In the genomic region with DNA sequence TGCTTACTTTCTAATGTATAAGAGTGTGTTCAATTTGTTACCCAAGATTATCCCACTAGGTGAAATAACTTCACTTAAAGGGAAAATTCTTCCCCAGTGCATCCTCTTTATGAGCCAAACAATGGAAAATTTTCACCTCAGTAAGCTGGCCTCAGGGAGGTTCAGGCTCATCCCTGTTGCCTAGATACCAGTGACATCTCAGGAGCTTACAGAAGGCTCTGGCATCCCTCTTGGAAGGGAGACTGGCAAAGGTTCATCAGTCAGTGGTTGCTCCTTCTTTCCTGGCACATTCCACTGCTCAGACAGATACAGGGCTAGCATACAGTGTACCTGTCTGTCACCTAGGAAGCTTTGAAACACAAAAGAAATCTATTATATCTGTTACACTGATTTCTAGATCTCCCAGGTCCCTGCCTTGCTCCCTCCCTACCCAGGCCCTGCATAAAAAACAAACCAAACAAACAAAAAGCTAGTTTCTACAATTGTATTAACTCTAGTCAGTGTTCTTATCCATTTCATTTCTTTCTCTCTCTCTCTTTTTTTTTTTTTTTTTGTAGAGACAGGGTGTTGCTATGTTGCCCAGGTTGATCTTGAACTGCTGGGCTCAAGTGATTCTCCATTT, we compare ENCODE assay signal across 8 cellular contexts. TPM values are rescaled to one million over a fixed set of nuclear protein-coding genes. Genes with fewer than 3 reads are reported as not detected.
DNase-seq lines count a peak whose midpoint lies in the region; ATAC-seq, FAIRE-seq and TF ChIP-seq lines count a peak whose summit lies in the region.

No MANE protein-coding gene starts in this region.

- no peak for TF ChIP-seq EP300 in A549 (IDR thresholded peaks at IDR 0.05)

- H3K4me2 ChIP-seq in A549: peak overlapping the region; percentile 76
- H3K4me2 ChIP-seq in HCT116 (ENCODE audit: low read length): peak overlapping the region; percentile 82

- H3K9me3 ChIP-seq in A549 (no peaks in the 10 kb centered on the region), HCT116 (ENCODE audit: control insufficient read depth in 1 of 2, insufficient read depth in 1 of 2, low read depth in 1 of 2, low read length in 2 of 2) (no peaks in the 10 kb centered on the region), ascending aorta (no peaks in the 10 kb centered on the region)

- peaks cover 19% of the 10 kb centered on the region; the same call in 2 of the 3 replicates for H3K4me1 ChIP-seq in A549
- H3K4me1 ChIP-seq in HCT116 (ENCODE audit: control insufficient read depth in 1 of 2, insufficient read depth in 2 of 2, low read length in 2 of 2): peaks cover 12 to 18% of the 10 kb centered on the region in 2 experiments
- H3K4me1 ChIP-seq in ascending aorta: peaks cover 4 to 19% of the 10 kb centered on the region in 2 donors

- TF ChIP-seq RAD21 in A549 (conservative IDR thresholded peaks at IDR 0.05 in 1 of 2, IDR thresholded peaks at IDR 0.05 in 1 of 2) (no peak), HCT116 (IDR thresholded peaks at IDR 0.05; ENCODE audit: low read depth) (no peak)

- intact Hi-C loops in HCT116 (cut with micrococcal nuclease): no loop called here
- intact Hi-C loops in ascending aorta (cut with DNase I): loop anchor here (5.0 kb wide), 1 partner anchor 202 kb away; a partner anchor contains a TSS

- H3K4me3 ChIP-seq in A549 (peak overlapping the region; percentile 98; the same call in 2 of the 3 replicates), HCT116 (replicated peaks in 1 of 2; ENCODE audit: low read depth in 1 of 2, low read length in 2 of 2) (peak overlapping the region; percentile 85 to 100; a peak in 3 of 4 replicates), ascending aorta (peak overlapping the region; percentile 68 to 87)

- H3K27me3 ChIP-seq in HCT116 (ENCODE audit: insufficient read depth, low read length) (no peaks in the 10 kb centered on the region), ascending aorta (no peaks in the 10 kb centered on the region)

- no peaks in the 10 kb centered on the region for H3K9me2 ChIP-seq in HCT116 (ENCODE audit: insufficient read depth)

- TF ChIP-seq CTCF in A549 (IDR thresholded peaks at IDR 0.05) (no peak), HCT116 (IDR thresholded peaks at IDR 0.05 in 2 of 3, conservative IDR thresholded peaks at IDR 0.05 in 1 of 3; ENCODE audit: borderline replicate concordance in 1 of 3, insufficient read depth in 1 of 3, low read depth in 2 of 3, low read length in 2 of 3) (no peak), ascending aorta (IDR thresholded peaks at IDR 0.05) (no peak)

- H4K20me1 ChIP-seq in HCT116 (ENCODE audit: insufficient read depth): peaks cover 13% of the 10 kb centered on the region; the same call in 1 of the 2 replicates

- CTCF ChIA-PET in A549 (lab: Yijun Ruan, JAX) (interaction anchor here (0.6 to 1.7 kb wide), 5 partner anchors 13 to 205 kb away, joined by 3 to 4 read pairs (median 4); a partner anchor contains a TSS), HCT116 (lab: Charles Lee) (no interaction called here)

- H3K36me3 ChIP-seq in HCT116 (ENCODE audit: control insufficient read depth in 1 of 2, insufficient read depth in 2 of 2, low read length in 2 of 2) (peaks cover 21 to 29% of the 10 kb centered on the region in 2 experiments), ascending aorta (peaks cover 7 to 13% of the 10 kb centered on the region in 2 donors)

- FAIRE-seq in A549 (lab: Jason Lieb, UNC): no peak

- peak overlapping the region; percentile 99 for H3K9ac ChIP-seq in HCT116 (ENCODE audit: low read length)

- TF ChIP-seq POLR2A in A549 (IDR thresholded peaks at IDR 0.05; ENCODE audit: low read length) (no peak), HCT116 (IDR thresholded peaks at IDR 0.05; ENCODE audit: borderline replicate concordance, extremely low read depth, insufficient read depth, insufficient read length) (no peak)

- RAD21 ChIA-PET in HCT116 (lab: Charles Lee; ENCODE audit: low non-redundant PET in 1 of 2, low total read pairs in 2 of 2, uncharacterized antibody in 2 of 2, unreplicated experiment in 2 of 2): no interaction called here

- H3K27ac ChIP-seq in A549 (no peak overlapping the region), HCT116 (ENCODE audit: low read depth, low read length) (no peak overlapping the region), ascending aorta (no peak overlapping the region)

- peaks cover 66% of the 10 kb centered on the region for H3K79me2 ChIP-seq in HCT116 (ENCODE audit: insufficient read depth, low read length)

- POLR2A ChIA-PET in A549 (lab: Yijun Ruan, JAX) (no interaction called here), HCT116 (lab: Charles Lee) (no interaction called here)

- H2AFZ ChIP-seq in HCT116 (ENCODE audit: low read depth, low read length, poor library complexity, severe bottlenecking): no peak overlapping the region

- peak in 1 of 2 experiments; percentile 30 for DNase-seq in A549 (ENCODE audit: low read depth in 1 of 2, low spot score in 1 of 2)
- DNase-seq in HCT116 (ENCODE audit: low read depth, low spot score): no peak
- no peak for DNase-seq in ascending aorta (ENCODE audit: low spot score in 2 of 2)
- DNase-seq in kidney tubule cell (ENCODE audit: low spot score): peak; percentile 82
- no peak for DNase-seq in NOMO-1 (lab: John Stamatoyannopoulos, UW; ENCODE audit: unreplicated experiment in 2 of 2)
- DNase-seq in SHP77 treated with DMSO at 0.1 percent for 48 hours (lab: John Stamatoyannopoulos, UW): no peak
- no peak for DNase-seq in activated CD4-positive, alpha-beta T cell treated with anti-CD3 and anti-CD28 coated beads for 48 hours

- no peak for ATAC-seq in A549
- no peak for ATAC-seq in HCT116
- no peak for ATAC-seq in HG03045 (IDR thresholded peaks at IDR 0.05; ENCODE audit: unreplicated experiment)

- no TSS peak for BruUV-seq in HCT116 (replicated peaks; lab: Mats Ljungman, UMichigan)

TF ChIP-seq in A549, 52 proteins besides CTCF, POLR2A, EP300 and RAD21:
- TF ChIP-seq, protein P1, sequence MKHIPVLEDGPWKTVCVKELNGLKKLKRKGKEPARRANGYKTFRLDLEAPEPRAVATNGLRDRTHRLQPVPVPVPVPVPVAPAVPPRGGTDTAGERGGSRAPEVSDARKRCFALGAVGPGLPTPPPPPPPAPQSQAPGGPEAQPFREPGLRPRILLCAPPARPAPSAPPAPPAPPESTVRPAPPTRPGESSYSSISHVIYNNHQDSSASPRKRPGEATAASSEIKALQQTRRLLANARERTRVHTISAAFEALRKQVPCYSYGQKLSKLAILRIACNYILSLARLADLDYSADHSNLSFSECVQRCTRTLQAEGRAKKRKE (CRISPR knock-in tag; IDR thresholded peaks at IDR 0.05; ENCODE audit: low read depth): no peak
- TF ChIP-seq RCOR1 (IDR thresholded peaks at IDR 0.05; ENCODE audit: low read depth, low read length) (no peak), KDM1A (IDR thresholded peaks at IDR 0.05; ENCODE audit: low read depth) (no peak), NFE2L2 (conservative IDR thresholded peaks at IDR 0.05; ENCODE audit: low read length) (no peak), GATA3 (IDR thresholded peaks at IDR 0.05; ENCODE audit: borderline replicate concordance) (no peak), CHD2 (IDR thresholded peaks at IDR 0.05; ENCODE audit: low read length, partially characterized antibody) (no peak), EHF (CRISPR knock-in tag; IDR thresholded peaks at IDR 0.05) (no peak)

TF ChIP-seq in HCT116, 20 proteins besides CTCF, POLR2A, EP300 and RAD21:
- TF ChIP-seq EZH2phosphoT487 (IDR thresholded peaks at IDR 0.05; ENCODE audit: borderline replicate concordance): no peak
- TF ChIP-seq, protein P2, sequence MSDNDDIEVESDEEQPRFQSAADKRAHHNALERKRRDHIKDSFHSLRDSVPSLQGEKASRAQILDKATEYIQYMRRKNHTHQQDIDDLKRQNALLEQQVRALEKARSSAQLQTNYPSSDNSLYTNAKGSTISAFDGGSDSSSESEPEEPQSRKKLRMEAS (IDR thresholded peaks at IDR 0.05): no peak
- TF ChIP-seq ZFX (IDR thresholded peaks at IDR 0.05): no peak
- TF ChIP-seq ZNF274 (IDR thresholded peaks at IDR 0.05; ENCODE audit: low read depth, low read length): no peak
- TF ChIP-seq YY1 (IDR thresholded peaks at IDR 0.05; ENCODE audit: extremely low read depth, insufficient replicate concordance, low read depth, low read length): no peak
- no peak for TF ChIP-seq EGR1 (IDR thresholded peaks at IDR 0.05; ENCODE audit: low read depth)
- TF ChIP-seq CEBPB (IDR thresholded peaks at IDR 0.05; ENCODE audit: low read depth): no peak

RNA-seq across cellular contexts. Expression of a gene that starts 1.7 kb away (rescaled TPM):
- polyA plus RNA-seq in A549 (2011; rRNA removed) (78.4 and 81.3 TPM in 2 replicates), A549 (2017; fragmentation: RNase III; extraction: RNeasy Plus Mini Kit Qiagen cat#74134 plus additional on column Dnase treatment) (55.6 to 67.1 TPM (median 61.9 TPM) in 3 replicates)
- 83.9 and 87.9 TPM in 2 replicates for polyA plus RNA-seq in A549 (2012; cell fraction: cytosol; rRNA removed)
- polyA plus RNA-seq in A549 (2012; cell fraction: nucleus; rRNA removed): 238 and 242 TPM in 2 replicates
- 45.6 and 54.1 TPM in 2 replicates for polyA minus RNA-seq in A549 (2011; rRNA and poly(A)+ RNA removed)
- total RNA-seq in HCT116 (2021; ENCODE audit: unreplicated experiment) (89.5 TPM), ascending aorta (101 TPM)
- polyA plus RNA-seq in HCT116 (2012): 115 and 121 TPM in 2 replicates

RNA-seq across cellular contexts. Expression of a gene that starts 29.6 kb away (rescaled TPM):
- polyA plus RNA-seq in A549 (2011; rRNA removed): 10.2 and 13.6 TPM in 2 replicates
- polyA plus RNA-seq in A549 (2012; cell fraction: cytosol; rRNA removed): 17.0 and 24.0 TPM in 2 replicates
- polyA plus RNA-seq in A549 (2012; cell fraction: nucleus; rRNA removed): 35.9 and 48.2 TPM in 2 replicates
- polyA plus RNA-seq in A549 (2017; fragmentation: RNase III; extraction: RNeasy Plus Mini Kit Qiagen cat#74134 plus additional on column Dnase treatment): 10.8 to 13.2 TPM (median 10.9 TPM) in 3 replicates
- 24.5 and 28.5 TPM in 2 replicates for polyA minus RNA-seq in A549 (2011; rRNA and poly(A)+ RNA removed)
- total RNA-seq in HCT116 (2021; ENCODE audit: unreplicated experiment): 36.9 TPM
- 58.4 and 80.7 TPM in 2 replicates for polyA plus RNA-seq in HCT116 (2012)
- total RNA-seq in ascending aorta: 102 TPM

RNA-seq across cellular contexts. Expression of a gene that starts 52.6 kb away (rescaled TPM):
- polyA plus RNA-seq in A549 (2011; rRNA removed) (2.2 and 3.2 TPM in 2 replicates), A549 (2017; fragmentation: RNase III; extraction: RNeasy Plus Mini Kit Qiagen cat#74134 plus additional on column Dnase treatment) (4.6 to 5.2 TPM (median 4.8 TPM) in 3 replicates)
- polyA plus RNA-seq in A549 (2012; cell fraction: cytosol; rRNA removed): 2.2 and 3.3 TPM in 2 replicates
- polyA plus RNA-seq in A549 (2012; cell fraction: nucleus; rRNA removed): 13.7 and 15.3 TPM in 2 replicates
- 7.1 and 7.4 TPM in 2 replicates for polyA minus RNA-seq in A549 (2011; rRNA and poly(A)+ RNA removed)
- total RNA-seq in HCT116 (2021; ENCODE audit: unreplicated experiment) (7.8 TPM), ascending aorta (2.6 TPM)
- polyA plus RNA-seq in HCT116 (2012): 6.3 and 6.8 TPM in 2 replicates
